In the genomic region with DNA sequence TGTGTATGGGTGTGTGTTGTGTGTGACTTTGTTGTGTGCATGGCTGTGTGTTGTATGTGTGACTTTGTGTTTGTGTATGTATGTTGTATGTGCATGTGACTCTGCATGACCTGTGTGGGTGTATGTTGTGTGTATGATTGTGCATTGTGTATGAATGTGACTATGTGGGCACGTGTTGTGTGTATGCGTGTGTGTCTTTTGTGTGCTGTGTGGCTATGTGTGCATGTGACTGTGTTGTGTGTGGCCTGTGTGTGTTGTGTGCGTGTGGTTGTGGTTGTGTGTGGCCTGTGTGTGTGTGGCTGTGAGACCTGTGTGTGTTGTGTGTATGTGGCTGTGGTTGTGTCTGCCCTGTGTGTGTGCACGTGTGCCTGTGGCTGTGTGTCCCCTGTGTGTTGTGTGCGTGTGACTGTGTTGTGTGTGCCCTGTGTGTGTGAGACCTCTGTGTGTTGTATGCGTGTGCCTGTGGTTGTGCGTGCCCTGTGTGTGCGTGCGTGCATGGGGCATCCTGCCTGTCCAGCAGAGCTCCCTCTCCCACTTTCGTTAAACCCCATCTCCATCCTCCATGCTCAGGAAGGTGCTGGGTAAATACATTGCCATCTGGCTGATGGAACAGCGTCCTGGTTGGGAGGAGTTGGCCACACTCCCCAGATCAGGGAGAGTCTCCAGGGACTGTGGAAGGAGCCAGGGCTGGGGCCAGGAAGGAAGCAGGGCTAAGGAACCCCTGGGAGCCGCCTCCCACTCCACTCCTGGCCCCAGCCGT, we compare ENCODE assay signal across 9 cellular contexts.
DNase-seq lines count a peak whose midpoint lies in the region; ATAC-seq and TF ChIP-seq lines count a peak whose summit lies in the region.
"Had no signal": no experiment of that assay in that cellular context is flagged by ENCODE, and none has a peak within 500 bp of the region (broad histone marks: within the 10 kb centered on the region; RNA-seq: fewer than 3 reads in every experiment).

No MANE protein-coding gene starts in this region.

- H3K27ac ChIP-seq in breast epithelium, result peak overlapping the region; percentile 48 to 87
- H3K27ac ChIP-seq: ovary had no signal

- no peak for ATAC-seq in naive thymus-derived CD8-positive, alpha-beta T cell

- H3K4me1 ChIP-seq in breast epithelium, result peaks cover 21 to 36% of the 10 kb centered on the region in 2 donors

- POLR2A ChIA-PET in naive thymus-derived CD8-positive, alpha-beta T cell (lab: Charles Lee), result no interaction called here

- TF ChIP-seq POLR2A in breast epithelium (IDR thresholded peaks at IDR 0.05), result no peak

- intact Hi-C loops in breast epithelium (cut with DNase I; ENCODE audit: low total_unique reads), result no loop called here

- no peak overlapping the region for H3K4me3 Mint-ChIP-seq in naive thymus-derived CD8-positive, alpha-beta T cell

- no peaks in the 10 kb centered on the region for H3K27me3 ChIP-seq in breast epithelium
- H3K27me3 ChIP-seq: ovary had no signal

- H3K9me3 Mint-ChIP-seq in naive thymus-derived CD8-positive, alpha-beta T cell, result peaks cover 0 to 11% (median 0%) of the 10 kb centered on the region in 9 donors

- peak; percentile 9 for DNase-seq in COLO829 (ENCODE audit: low spot score)
- DNase-seq in HuH-7 (ENCODE audit: low spot score), result peak; percentile 51
- DNase-seq in breast epithelium (ENCODE audit: low spot score in 2 of 2), result peak in 1 of 2 donors; percentile 36
- no peak for DNase-seq in naive thymus-derived CD8-positive, alpha-beta T cell
- DNase-seq in pons (ENCODE audit: low spot score), result no peak
- DNase-seq in activated gamma-delta T cell (lab: John Stamatoyannopoulos, UW), result no peak
- no peak for DNase-seq in inferior parietal cortex (ENCODE audit: extremely low spot score)
- no peak for DNase-seq in amygdala (lab: John Stamatoyannopoulos, UW)

- peaks cover 3 to 15% (median 8%) of the 10 kb centered on the region in 4 donors for H3K4me1 Mint-ChIP-seq in naive thymus-derived CD8-positive, alpha-beta T cell

- no peak for TF ChIP-seq CTCF in breast epithelium (IDR thresholded peaks at IDR 0.05)

- H3K27ac Mint-ChIP-seq in naive thymus-derived CD8-positive, alpha-beta T cell, result peak overlapping the region in 6 of 10 donors; percentile 7 to 79 (median 44)

- H3K4me3 ChIP-seq in breast epithelium, result no peak overlapping the region
- H3K4me3 ChIP-seq: ovary had no signal

- no peaks in the 10 kb centered on the region for H3K36me3 Mint-ChIP-seq in naive thymus-derived CD8-positive, alpha-beta T cell

- H3K36me3 ChIP-seq in breast epithelium, result no peaks in the 10 kb centered on the region
- H3K36me3 ChIP-seq: ovary had no signal

- H3K9me3 ChIP-seq in breast epithelium, result no peaks in the 10 kb centered on the region
- H3K9me3 ChIP-seq: ovary had no signal

- H3K27me3 Mint-ChIP-seq in naive thymus-derived CD8-positive, alpha-beta T cell, result peaks cover 0 to 6% (median 0%) of the 10 kb centered on the region in 5 donors

Comparison
In these comparisons a context has a peak if more than half of its experiments do, and no peak if none do; other contexts are left out.
1. DNase-seq: peak in COLO829 (single experiment) and HuH-7 (single experiment); none in naive thymus-derived CD8-positive, alpha-beta T cell (0 of 10), pons (single experiment), activated gamma-delta T cell (single experiment), inferior parietal cortex (single experiment) and amygdala (0 of 56).